Comparison of ENCODE assay signal across 10 cellular contexts in the genomic region with DNA sequence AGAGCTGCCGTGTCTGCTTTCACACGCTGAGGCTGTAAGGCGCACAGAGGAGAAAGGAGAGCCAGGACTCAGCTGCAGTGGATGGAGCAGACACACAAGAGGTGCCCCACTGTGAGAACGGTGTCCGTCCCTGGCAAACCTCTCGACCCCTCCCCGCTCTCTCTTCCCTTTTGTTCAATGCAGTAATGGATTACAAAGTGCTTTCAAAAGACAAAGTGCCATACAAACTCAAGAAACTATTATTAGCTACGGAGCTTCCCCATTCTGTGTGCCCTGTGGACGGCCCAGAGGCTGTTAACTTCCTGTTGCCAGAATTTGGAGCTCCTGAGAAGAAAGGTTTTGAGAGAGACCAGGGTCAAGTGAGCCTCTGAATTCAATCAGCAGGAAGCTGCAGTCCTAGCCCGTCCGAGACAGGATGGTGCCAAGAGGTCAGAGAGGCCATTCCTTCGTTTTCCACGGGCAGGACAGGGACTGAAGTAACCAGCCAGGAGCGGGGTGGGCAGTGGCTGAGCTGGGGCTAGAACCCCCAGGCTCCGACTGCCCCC. TPM values are rescaled to one million over a fixed set of nuclear protein-coding genes. Genes with fewer than 3 reads are reported as not detected.
A peak's percentile ranks its signal among the peaks of the same experiment; 100 is the strongest.
DNase-seq lines count a peak whose midpoint lies in the region; ATAC-seq and TF ChIP-seq lines count a peak whose summit lies in the region.
"Had no signal": no experiment of that assay in that cellular context is flagged by ENCODE, and none has a peak within 500 bp of the region (broad histone marks: within the 10 kb centered on the region; RNA-seq: fewer than 3 reads in every experiment).

No MANE protein-coding gene starts in this region.

- no peak overlapping the region for H4K8ac ChIP-seq in neuronal stem cell (ENCODE audit: low read depth, low read length)

- H2BK120ac ChIP-seq in neuronal stem cell (ENCODE audit: low read depth, low read length) = peak overlapping the region; percentile 11

- TF ChIP-seq EP300 in esophagus muscularis mucosa (IDR thresholded peaks at IDR 0.05) = no peak

- H2AFZ ChIP-seq in neuronal stem cell (ENCODE audit: low read length) = no peak overlapping the region

- no peak for TF ChIP-seq CTCF in esophagus muscularis mucosa (IDR thresholded peaks at IDR 0.05)

- DNase-seq in GDM1 (lab: John Stamatoyannopoulos, UW) (peak; percentile 32), NOMO-1 treated with dmso at 0.1 percent for 144 hours (lab: John Stamatoyannopoulos, UW; ENCODE audit: unreplicated experiment) (peak; percentile 83), esophagus muscularis mucosa (ENCODE audit: extremely low spot score) (no peak), neuronal stem cell (ENCODE audit: low spot score) (no peak), GOT3 (lab: John Stamatoyannopoulos, UW) (no peak), dermis blood vessel endothelial cell (no peak)
- DNase-seq: MM.1S had no signal

- peaks cover 3% of the 10 kb centered on the region for H3K79me1 ChIP-seq in neuronal stem cell (ENCODE audit: low read depth, low read length)

- H3K4me1 ChIP-seq in esophagus muscularis mucosa (peaks cover 72 to 91% (median 81%) of the 10 kb centered on the region in 4 donors), neuronal stem cell (ENCODE audit: control insufficient read depth in 2 of 2, insufficient read depth in 1 of 2, low read depth in 1 of 2, low read length in 2 of 2) (peaks cover 57 to 58% of the 10 kb centered on the region in 2 donors)
- H3K4me1 ChIP-seq: SJSA1 had no signal

- H3K27me3 ChIP-seq in esophagus muscularis mucosa = no peaks in the 10 kb centered on the region
- H3K27me3 ChIP-seq in neuronal stem cell (ENCODE audit: control insufficient read depth in 3 of 3, insufficient read depth in 3 of 3, low read depth in 1 of 3, low read length in 3 of 3) = no peaks in the 10 kb centered on the region

- H3K4me2 ChIP-seq in neuronal stem cell (ENCODE audit: insufficient read depth, low read length, poor library complexity, severe bottlenecking) = no peak overlapping the region

- H3K9me3 ChIP-seq in esophagus muscularis mucosa (no peaks in the 10 kb centered on the region), neuronal stem cell (replicated peaks in 1 of 2; ENCODE audit: control insufficient read depth in 2 of 2, insufficient read depth in 1 of 2, low read depth in 1 of 2, low read length in 2 of 2) (no peaks in the 10 kb centered on the region)
- H3K9me3 ChIP-seq: SJSA1 had no signal

- WGBS in esophagus muscularis mucosa = 43% methylated on average over 15 of the region's 15 CpGs
- WGBS in neuronal stem cell (ENCODE audit: extremely low coverage in 2 of 2, insufficient read length in 2 of 2, insufficient replicate concordance in 1 of 2), 2 donors = no CpG with 5 or more reads among the region's 15 CpGs

- no peak overlapping the region for H3K9ac ChIP-seq in neuronal stem cell (ENCODE audit: low read depth, low read length, poor library complexity)

- H3K27ac ChIP-seq in esophagus muscularis mucosa (replicated peaks in 1 of 4) (peak overlapping the region; percentile 68 to 78 (median 73)), neuronal stem cell (replicated peaks; ENCODE audit: low read length) (no peak overlapping the region)
- H3K27ac ChIP-seq: SJSA1 had no signal

- ATAC-seq in GM19467 (IDR thresholded peaks at IDR 0.05; ENCODE audit: unreplicated experiment) = no peak
- ATAC-seq in GM19035 (IDR thresholded peaks at IDR 0.05; ENCODE audit: unreplicated experiment) = no peak

- no peak overlapping the region for H3K14ac ChIP-seq in neuronal stem cell (ENCODE audit: low read length)

- H3K4me3 ChIP-seq in esophagus muscularis mucosa = peak overlapping the region in 3 of 4 donors; percentile 5 to 15 (median 7)
- H3K4me3 ChIP-seq in neuronal stem cell (ENCODE audit: low read length in 2 of 2) = no peak overlapping the region
- H3K4me3 ChIP-seq: SJSA1 had no signal

- no peak overlapping the region for H2BK5ac ChIP-seq in neuronal stem cell (ENCODE audit: low read length)

- H3K36me3 ChIP-seq in esophagus muscularis mucosa = peaks cover 11 to 67% (median 44%) of the 10 kb centered on the region in 4 donors
- peaks cover 47 to 99% of the 10 kb centered on the region in 2 donors for H3K36me3 ChIP-seq in neuronal stem cell (replicated peaks in 1 of 2; ENCODE audit: control insufficient read depth in 2 of 2, insufficient read depth in 2 of 2, low read length in 2 of 2)
- H3K36me3 ChIP-seq: SJSA1 had no signal

- no peak overlapping the region for H3K23ac ChIP-seq in neuronal stem cell (ENCODE audit: low read depth, low read length, poor library complexity)

- no peak for TF ChIP-seq POLR2A in esophagus muscularis mucosa (IDR thresholded peaks at IDR 0.05; ENCODE audit: low read depth)

- no peak overlapping the region for H2BK12ac ChIP-seq in neuronal stem cell (ENCODE audit: low read length)

- H3K4ac ChIP-seq in neuronal stem cell (ENCODE audit: low read length) = no peak overlapping the region

- H4K91ac ChIP-seq in neuronal stem cell (ENCODE audit: low read depth, low read length, poor library complexity) = no peak overlapping the region

- no peak overlapping the region for H2AK5ac ChIP-seq in neuronal stem cell (ENCODE audit: low read depth, low read length)

- intact Hi-C loops in esophagus muscularis mucosa (cut with DNase I) = no loop called here

- no peak overlapping the region for H2BK15ac ChIP-seq in neuronal stem cell (ENCODE audit: low read length)

- H3K18ac ChIP-seq in neuronal stem cell (ENCODE audit: low read length) = no peak overlapping the region

RNA-seq across cellular contexts. Expression of a gene that starts 15.8 kb away (rescaled TPM):
- total RNA-seq in esophagus muscularis mucosa (100 to 1,000 TPM; 101 to 122 (median 111) TPM), dermis blood vessel endothelial cell (111 and 140 TPM in 2 replicates)
- polyA plus RNA-seq in neuronal stem cell (2013, experiment 1 of 2) = 82.7 TPM
- polyA plus RNA-seq in neuronal stem cell (2013, experiment 2 of 2) = 87.9 TPM

RNA-seq across cellular contexts. Expression of a gene that starts 31.6 kb away (rescaled TPM):
- total RNA-seq in esophagus muscularis mucosa (1 to 10 TPM; 6.6 to 7.6 (median 7.4) TPM), dermis blood vessel endothelial cell (11.2 and 19.7 TPM in 2 replicates)
- 10.6 TPM for polyA plus RNA-seq in neuronal stem cell (2013, experiment 1 of 2)
- 10.3 TPM for polyA plus RNA-seq in neuronal stem cell (2013, experiment 2 of 2)

Comparison
In these comparisons a context has a peak if more than half of its experiments do, and no peak if none do; other contexts are left out.
1. DNase-seq: peak in GDM1 (single experiment) and NOMO-1 treated with dmso at 0.1 percent for 144 hours (single experiment); none in esophagus muscularis mucosa (single experiment), neuronal stem cell (single experiment), GOT3 (single experiment) and dermis blood vessel endothelial cell (single experiment).
2. H3K4me3 ChIP-seq: peak in esophagus muscularis mucosa (3 of 4); none in neuronal stem cell (0 of 2).